In the genomic region with DNA sequence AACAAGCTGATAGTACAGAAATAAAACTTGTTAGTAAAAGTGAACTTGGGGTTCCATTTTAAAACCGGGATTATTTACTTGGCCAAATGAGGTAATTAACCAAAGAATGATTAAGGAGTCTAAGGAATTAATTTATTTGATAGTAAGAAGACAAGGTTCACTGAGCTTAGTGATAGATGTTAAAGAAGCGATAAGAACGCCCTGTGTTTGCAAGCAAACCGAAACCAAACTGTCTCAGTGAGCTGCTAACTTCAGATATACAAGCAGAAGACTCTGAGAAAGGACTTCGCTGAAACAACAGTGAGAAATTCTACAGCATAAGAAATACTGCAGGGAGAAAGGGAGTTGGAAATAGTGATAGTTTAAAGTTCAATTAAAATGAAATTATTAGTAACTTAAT, we compare ENCODE assay signal across 20 cellular contexts. TPM values are rescaled to one million over a fixed set of nuclear protein-coding genes. Genes with fewer than 3 reads are reported as not detected.
A peak's percentile ranks its signal among the peaks of the same experiment; 100 is the strongest.
DNase-seq lines count a peak whose midpoint lies in the region; ATAC-seq and TF ChIP-seq lines count a peak whose summit lies in the region.
"Had no signal": no experiment of that assay in that cellular context is flagged by ENCODE, and none has a peak within 500 bp of the region (broad histone marks: within the 10 kb centered on the region; RNA-seq: fewer than 3 reads in every experiment).

No MANE protein-coding gene starts in this region.

- no peaks in the 10 kb centered on the region for H3K36me3 ChIP-seq in adipocyte (ENCODE audit: control insufficient read depth, insufficient read depth, low read length, severe bottlenecking)
- no peaks in the 10 kb centered on the region for H3K36me3 ChIP-seq in thoracic aorta
- H3K36me3 ChIP-seq: brain microvascular endothelial cell, spleen had no signal

- DNase-seq in HT1080 (ENCODE audit: low read depth) (peak; percentile 7), adipocyte (ENCODE audit: low read depth) (no peak), fibroblast of villous mesenchyme (ENCODE audit: low read depth) (peak; percentile 37), thoracic aorta (ENCODE audit: low spot score) (no peak), SW480 (ENCODE audit: low spot score) (no peak)
- DNase-seq: activated CD4-positive, alpha-beta T cell treated with anti-CD3 and anti-CD28 coated beads for 1 hour; activated CD8-positive, alpha-beta memory T cell treated with anti-CD3 and anti-CD28 coated beads, Interleukin-2, amount 50 U/mL, for 48 hours; activated naive CD4-positive, alpha-beta T cell; brain microvascular endothelial cell; CD8-positive, alpha-beta memory T cell; effector CD4-positive, alpha-beta T cell; islet precursor cell; NCI-H2081 treated with DMSO at 0.1 percent for 48 hours; spleen; stimulated activated naive CD8-positive, alpha-beta T cell treated with anti-CD3 and anti-CD28 coated beads, Interleukin-15, amount 100 ng/mL, for 72 hours; T-helper 2 cell had no signal

- no peak overlapping the region for H3K27ac ChIP-seq in thoracic aorta
- H3K27ac ChIP-seq: brain microvascular endothelial cell had no signal

- ATAC-seq in thoracic aorta (ENCODE audit: insufficient number of reproducible peaks, low FRiP score, low read depth) (no peak), GM21423 (IDR thresholded peaks at IDR 0.05; ENCODE audit: unreplicated experiment) (no peak), HG02852 (IDR thresholded peaks at IDR 0.05; ENCODE audit: unreplicated experiment) (no peak)
- ATAC-seq: stimulated activated naive CD8-positive, alpha-beta T cell treated with anti-CD3 and anti-CD28 coated beads, Interleukin-15, amount 100 ng/mL, for 72 hours had no signal

- peaks cover 5% of the 10 kb centered on the region for H3K4me1 ChIP-seq in adipocyte (ENCODE audit: control insufficient read depth, insufficient read depth, low read length)
- no peaks in the 10 kb centered on the region for H3K4me1 ChIP-seq in thoracic aorta (ENCODE audit: control insufficient read depth in 1 of 2, low read depth in 2 of 2)

- TF ChIP-seq CTCF in fibroblast of villous mesenchyme (IDR thresholded peaks at IDR 0.05; ENCODE audit: insufficient read depth, low read depth, low read length) (no peak), thoracic aorta (IDR thresholded peaks at IDR 0.05) (no peak)

- peak overlapping the region; percentile 48 for H3K9ac ChIP-seq in adipocyte (ENCODE audit: low read length)

- peaks cover 3% of the 10 kb centered on the region for H3K9me3 ChIP-seq in adipocyte (ENCODE audit: control insufficient read depth, low read length)
- no peaks in the 10 kb centered on the region for H3K9me3 ChIP-seq in thoracic aorta
- H3K9me3 ChIP-seq: spleen had no signal

- H3K4me3 ChIP-seq in adipocyte (ENCODE audit: low read length) (peak overlapping the region; percentile 78), fibroblast of villous mesenchyme (ENCODE audit: low read depth, low read length) (peak overlapping the region; percentile 32), thoracic aorta (peak overlapping the region; percentile 56)

- H3K27me3 ChIP-seq in adipocyte (replicated peaks; ENCODE audit: control insufficient read depth, insufficient read depth, low read length) (no peaks in the 10 kb centered on the region), thoracic aorta (replicated peaks; ENCODE audit: insufficient read depth) (no peaks in the 10 kb centered on the region)
- H3K27me3 ChIP-seq: brain microvascular endothelial cell had no signal

RNA-seq across cellular contexts. Expression of gene SHISA3, which starts 37.6 kb away (rescaled TPM):
- total RNA-seq in HT1080 (2014; rRNA removed; shearing (Covaris generic)), result not detected in 2 replicates
- polyA plus RNA-seq in HT1080 (2015; cell fraction: cytosol; rRNA removed), result 0.13 and 0.38 TPM in 2 replicates
- polyA plus RNA-seq in HT1080 (2015; cell fraction: nucleus; rRNA removed), result 0.08 TPM in 1 of 2 replicates, not detected in the other
- total RNA-seq in fibroblast of villous mesenchyme (not detected in 2 replicates), thoracic aorta (10 to 100 TPM; 15.0 to 30.1 TPM)
- total RNA-seq: mononuclear cell, osteoblast had no signal
- polyA plus RNA-seq: CD8-positive, alpha-beta memory T cell had no signal

Comparison
In these comparisons a context has a peak if more than half of its experiments do, and no peak if none do; other contexts are left out.
1. DNase-seq: peak in HT1080 (single experiment) and fibroblast of villous mesenchyme (single experiment); none in adipocyte (single experiment), thoracic aorta (single experiment) and SW480 (single experiment).
2. RNA of gene SHISA3, which starts 37.6 kb away (total RNA-seq): 15.0 to 30.1 TPM in thoracic aorta; not detected in HT1080 and not detected in fibroblast of villous mesenchyme; every median in the first group is over 10 times any median in the second.
3. Peak in every context shown above with its lines, with median percentiles within 50 percentile points of each other: H3K4me3 ChIP-seq.